In the genomic region with DNA sequence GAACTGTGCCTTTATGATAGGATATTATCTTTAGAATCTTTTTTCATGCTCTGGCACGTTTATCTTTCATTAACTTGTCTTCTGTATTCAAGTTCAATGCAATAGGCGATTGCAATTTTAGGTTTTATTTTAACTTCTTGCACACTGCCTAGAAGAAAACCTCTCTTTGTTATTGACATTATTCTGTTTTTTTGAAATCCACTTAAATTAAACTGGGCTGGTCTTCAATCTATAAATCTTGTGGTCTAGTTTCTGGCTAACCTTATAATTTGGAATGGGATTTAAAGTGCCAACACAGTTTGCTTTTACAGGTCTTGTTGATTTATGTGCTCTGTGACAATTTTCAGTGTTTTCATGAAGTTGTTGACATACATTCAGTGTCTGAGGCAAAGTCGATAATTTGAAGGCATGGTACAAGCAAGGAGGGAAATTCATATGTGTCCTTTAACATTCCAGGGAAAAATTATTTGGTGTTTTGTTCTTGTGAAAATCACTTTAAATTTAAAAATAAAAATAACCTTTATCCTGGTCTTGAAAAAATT, we compare ENCODE assay signal across 1 cellular context.
TF ChIP-seq lines count a peak whose summit lies in the region.

No MANE protein-coding gene starts in this region.

TF ChIP-seq in SK-N-SH, 30 proteins besides CTCF, POLR2A, EP300 and RAD21 (continued from another document):
- TF ChIP-seq, protein P1, sequence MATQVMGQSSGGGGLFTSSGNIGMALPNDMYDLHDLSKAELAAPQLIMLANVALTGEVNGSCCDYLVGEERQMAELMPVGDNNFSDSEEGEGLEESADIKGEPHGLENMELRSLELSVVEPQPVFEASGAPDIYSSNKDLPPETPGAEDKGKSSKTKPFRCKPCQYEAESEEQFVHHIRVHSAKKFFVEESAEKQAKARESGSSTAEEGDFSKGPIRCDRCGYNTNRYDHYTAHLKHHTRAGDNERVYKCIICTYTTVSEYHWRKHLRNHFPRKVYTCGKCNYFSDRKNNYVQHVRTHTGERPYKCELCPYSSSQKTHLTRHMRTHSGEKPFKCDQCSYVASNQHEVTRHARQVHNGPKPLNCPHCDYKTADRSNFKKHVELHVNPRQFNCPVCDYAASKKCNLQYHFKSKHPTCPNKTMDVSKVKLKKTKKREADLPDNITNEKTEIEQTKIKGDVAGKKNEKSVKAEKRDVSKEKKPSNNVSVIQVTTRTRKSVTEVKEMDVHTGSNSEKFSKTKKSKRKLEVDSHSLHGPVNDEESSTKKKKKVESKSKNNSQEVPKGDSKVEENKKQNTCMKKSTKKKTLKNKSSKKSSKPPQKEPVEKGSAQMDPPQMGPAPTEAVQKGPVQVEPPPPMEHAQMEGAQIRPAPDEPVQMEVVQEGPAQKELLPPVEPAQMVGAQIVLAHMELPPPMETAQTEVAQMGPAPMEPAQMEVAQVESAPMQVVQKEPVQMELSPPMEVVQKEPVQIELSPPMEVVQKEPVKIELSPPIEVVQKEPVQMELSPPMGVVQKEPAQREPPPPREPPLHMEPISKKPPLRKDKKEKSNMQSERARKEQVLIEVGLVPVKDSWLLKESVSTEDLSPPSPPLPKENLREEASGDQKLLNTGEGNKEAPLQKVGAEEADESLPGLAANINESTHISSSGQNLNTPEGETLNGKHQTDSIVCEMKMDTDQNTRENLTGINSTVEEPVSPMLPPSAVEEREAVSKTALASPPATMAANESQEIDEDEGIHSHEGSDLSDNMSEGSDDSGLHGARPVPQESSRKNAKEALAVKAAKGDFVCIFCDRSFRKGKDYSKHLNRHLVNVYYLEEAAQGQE (IDR thresholded peaks at IDR 0.05; ENCODE audit: low read depth, low read length), result no peak
- no peak for TF ChIP-seq MAX (IDR thresholded peaks at IDR 0.05; ENCODE audit: low read depth)
- no peak for TF ChIP-seq CHD2 (IDR thresholded peaks at IDR 0.05; ENCODE audit: low read length, partially characterized antibody)
- TF ChIP-seq FOSL2 (IDR thresholded peaks at IDR 0.05; ENCODE audit: borderline replicate concordance, low read depth), result no peak
- no peak for TF ChIP-seq FOXM1 (IDR thresholded peaks at IDR 0.05; ENCODE audit: low read depth)
- TF ChIP-seq EZH2phosphoT487 (IDR thresholded peaks at IDR 0.05; ENCODE audit: borderline replicate concordance, low read depth), result no peak
